In genomic region chr11:65422104-65422632, GRCh38 we compare ENCODE assay signal across 8 cellular contexts. TPM values are rescaled to one million over a fixed set of nuclear protein-coding genes. Genes with fewer than 3 reads are reported as not detected.
DNase-seq lines count a peak whose midpoint lies in the region; ATAC-seq, FAIRE-seq and TF ChIP-seq lines count a peak whose summit lies in the region.

No MANE protein-coding gene starts in this region.

- no peak for FAIRE-seq in HTR-8/SVneo (lab: Jason Lieb, UNC)
- no peak for FAIRE-seq in RCC 7860 (lab: Jason Lieb, UNC)

- no peaks in the 10 kb centered on the region for H3K9me3 Mint-ChIP-seq in naive B cell

- peaks cover 77 to 96% (median 95%) of the 10 kb centered on the region in 3 donors for H3K4me1 Mint-ChIP-seq in naive B cell

- H3K27me3 Mint-ChIP-seq in naive B cell = no peaks in the 10 kb centered on the region

- TF ChIP-seq CTCF in GM13977 (IDR thresholded peaks at IDR 0.05; ENCODE audit: extremely low read depth, insufficient read depth, missing control alignments) = no peak

- DNase-seq in GM13977 (ENCODE audit: low spot score) (peak; percentile 78), HTR-8/SVneo (ENCODE audit: insufficient read length, low spot score) (peak; percentile 81), RCC 7860 (ENCODE audit: low spot score) (peak; percentile 83), fibroblast of gingiva (ENCODE audit: low read depth) (peak; percentile 99), naive B cell (peak; percentile 87)
- peak; percentile 77 to 89 for DNase-seq in activated T-helper 1 cell treated with anti-CD3 and anti-CD28 coated beads, Interleukin-2, amount 50 U/mL, for 16 hours (ENCODE audit: low read depth in 1 of 2, low spot score in 1 of 2)
- DNase-seq in stimulated activated CD8-positive, alpha-beta memory T cell treated with anti-CD3 and anti-CD28 coated beads, Interleukin-7, amount 100 ng/mL, for 4 hours (ENCODE audit: low read depth in 2 of 2) = peak; percentile 83 to 90

- H3K4me3 Mint-ChIP-seq in naive B cell = peak overlapping the region; percentile 84 to 98 (median 94)

- in situ Hi-C loops in GM13977 (cut with MboI; ENCODE audit: low pct_unique_long_range_greater_than_20kb, low sequenced_read_pairs, unreplicated experiment) = loop anchor here (10.0 kb wide), 1 partner anchor 63 kb away; no protein-coding TSS in a partner anchor

- ATAC-seq in naive B cell (ENCODE audit: low read depth in 2 of 2) = peak; percentile 7 to 11
- ATAC-seq in GM21723 (IDR thresholded peaks at IDR 0.05; ENCODE audit: unreplicated experiment) = no peak

- H3K27ac Mint-ChIP-seq in naive B cell = peak overlapping the region; percentile 98 to 100 (median 100)

- H3K36me3 Mint-ChIP-seq in naive B cell = peaks cover 0 to 9% of the 10 kb centered on the region in 2 donors

RNA-seq across cellular contexts. Expression of gene NEAT1, which starts 0.4 kb away (rescaled TPM):
- polyA plus RNA-seq in naive B cell (ENCODE audit: low read depth in 6 of 6) = 1 to 10 TPM in 5 of 6 donors, under 1 TPM in 1; 0.88 to 4.2 (median 1.2) TPM

RNA-seq across cellular contexts. Expression of gene FRMD8, which starts 35.7 kb away (rescaled TPM):
- polyA plus RNA-seq in naive B cell (ENCODE audit: low read depth in 6 of 6) = 10 to 100 TPM; 45.3 to 64.6 (median 53.8) TPM

RNA-seq across cellular contexts. Expression of gene SLC25A45, which starts 39.7 kb away (rescaled TPM):
- 10 to 100 TPM; 10.2 to 35.1 (median 16.2) TPM for polyA plus RNA-seq in naive B cell (ENCODE audit: low read depth in 6 of 6)
